ENCODE assay signal across 8 cellular contexts in the genomic region with DNA sequence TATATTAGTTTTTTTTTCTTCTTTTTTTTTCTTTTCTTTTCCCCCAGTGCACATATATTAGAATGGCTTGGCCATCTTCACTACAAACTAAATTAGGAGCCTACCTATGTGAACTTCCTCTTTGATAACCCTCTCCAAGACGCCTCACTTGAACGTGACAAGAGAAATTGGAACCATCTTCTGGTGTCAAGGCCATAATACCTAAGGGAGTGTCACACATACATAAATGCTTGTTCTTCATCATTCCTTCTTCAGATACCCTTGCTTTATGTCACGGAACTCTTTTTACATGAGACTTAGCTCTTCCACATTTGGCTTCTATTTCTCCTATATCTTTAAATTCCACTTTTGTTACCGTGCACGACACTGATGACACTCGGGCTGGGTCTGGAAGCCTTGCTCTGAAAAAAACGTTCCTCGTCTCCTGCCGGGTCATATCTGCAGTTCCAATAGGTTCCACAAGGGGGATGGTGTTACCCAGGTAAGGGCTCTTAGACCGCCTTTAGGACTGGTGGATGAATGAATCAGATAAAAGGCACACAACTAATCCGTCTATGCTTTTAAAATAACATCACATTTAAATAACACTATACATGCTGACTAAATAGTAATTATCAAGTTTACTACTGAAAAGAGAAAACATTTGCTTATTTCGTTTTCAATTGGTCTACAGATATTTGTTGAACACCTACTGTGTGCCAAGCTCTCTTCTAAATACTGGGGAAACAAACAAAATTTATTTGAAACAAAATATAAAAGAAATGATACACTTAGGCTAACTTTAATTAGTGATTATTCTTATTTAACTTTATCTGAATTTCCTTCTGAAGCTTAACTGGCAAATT. TPM values are rescaled to one million over a fixed set of nuclear protein-coding genes. Genes with fewer than 3 reads are reported as not detected.
DNase-seq lines count a peak whose midpoint lies in the region; ATAC-seq and TF ChIP-seq lines count a peak whose summit lies in the region.

No MANE protein-coding gene starts in this region.

- ATAC-seq in heart right ventricle (peak in 2 of 8 donors; percentile 34 to 41), Right ventricle myocardium superior (ENCODE audit: poor library complexity) (no peak), HG02870 (IDR thresholded peaks at IDR 0.05; ENCODE audit: unreplicated experiment) (peak; percentile 54), natural killer cell (peak; percentile 66 to 86 (median 83))
- ATAC-seq in effector memory CD8-positive, alpha-beta T cell (replicated peaks) = peak; percentile 86

- H3K27me3 ChIP-seq in heart right ventricle (peaks cover 0 to 24% (median 0%) of the 10 kb centered on the region in 7 donors), tibial nerve (no peaks in the 10 kb centered on the region)

- DNase-seq in heart right ventricle (peak in 1 of 2 donors; percentile 19), Right ventricle myocardium superior (no peak), NCI-H345 (lab: John Stamatoyannopoulos, UW) (peak; percentile 65), natural killer cell (peak; percentile 21), tibial nerve (ENCODE audit: low spot score in 2 of 2) (peak; percentile 16 to 66)
- peak; percentile 59 to 71 for DNase-seq in activated CD4-positive, alpha-beta T cell treated with anti-CD3 and anti-CD28 coated beads, Interleukin-2, amount 50 U/mL, for 48 hours
- peak; percentile 62 to 69 (median 63) for DNase-seq in effector memory CD8-positive, alpha-beta T cell

- TF ChIP-seq CTCF in heart right ventricle (IDR thresholded peaks at IDR 0.05) = peak; percentile 23 to 70 (median 53)
- TF ChIP-seq CTCF in natural killer cell (IDR thresholded peaks at IDR 0.05) = peak; percentile 54
- peak in 4 of 5 experiments; percentile 18 to 50 (median 32) for TF ChIP-seq CTCF in tibial nerve (IDR thresholded peaks at IDR 0.05)

- no peaks in the 10 kb centered on the region for H3K36me3 ChIP-seq in heart right ventricle
- no peaks in the 10 kb centered on the region for H3K36me3 ChIP-seq in tibial nerve

- H3K4me3 ChIP-seq in heart right ventricle (no peak overlapping the region), tibial nerve (no peak overlapping the region)

- H3K27ac ChIP-seq in heart right ventricle (no peak overlapping the region), tibial nerve (no peak overlapping the region)

- peak overlapping the region in 1 of 2 donors; percentile 80 for H3K27ac Mint-ChIP-seq in effector memory CD8-positive, alpha-beta T cell
- no peak overlapping the region for H3K27ac Mint-ChIP-seq in natural killer cell

- H3K4me1 Mint-ChIP-seq in effector memory CD8-positive, alpha-beta T cell (ENCODE audit: low read depth in 2 of 2) = peaks cover 4 to 8% of the 10 kb centered on the region in 2 donors
- peaks cover 0 to 5% of the 10 kb centered on the region in 2 donors for H3K4me1 Mint-ChIP-seq in natural killer cell

- H3K9me3 ChIP-seq in heart right ventricle (peaks cover 0 to 3% (median 0%) of the 10 kb centered on the region in 11 donors), tibial nerve (no peaks in the 10 kb centered on the region)

- peaks cover 0 to 7% of the 10 kb centered on the region in 2 donors for H3K27me3 Mint-ChIP-seq in effector memory CD8-positive, alpha-beta T cell
- peaks cover 10 to 28% of the 10 kb centered on the region in 2 donors for H3K27me3 Mint-ChIP-seq in natural killer cell (ENCODE audit: low read depth in 2 of 2)

- 6 to 10% methylated on average over 12 of the region's 12 CpGs for WGBS in heart right ventricle, 2 donors
- WGBS in tibial nerve, 2 donors = 6 to 23% methylated on average over 12 of the region's 12 CpGs

- intact Hi-C loops in heart right ventricle (cut with DNase I) (loop anchor here in 3 of 10 donors (2.0 to 10.0 kb wide), 3 partner anchors 65 to 236 kb away; partner anchors contain the start of genes GDPD2 (in 1 of the 3) and P2RY4 (in 1 of the 3)), Right ventricle myocardium superior (cut with DNase I) (loop anchor here (5.0 kb wide), 1 partner anchor 65 kb away; the partner anchor contains the start of gene P2RY4), natural killer cell (cut with micrococcal nuclease) (loop anchor here (2.0 kb wide), 1 partner anchor 238 kb away; no protein-coding TSS in a partner anchor)

- H3K36me3 Mint-ChIP-seq in effector memory CD8-positive, alpha-beta T cell (ENCODE audit: insufficient read depth) = no peaks in the 10 kb centered on the region
- H3K36me3 Mint-ChIP-seq in natural killer cell = no peaks in the 10 kb centered on the region

- no peak overlapping the region for H3K4me3 Mint-ChIP-seq in effector memory CD8-positive, alpha-beta T cell
- H3K4me3 Mint-ChIP-seq in natural killer cell = no peak overlapping the region

- no peak for TF ChIP-seq POLR2A in tibial nerve (IDR thresholded peaks at IDR 0.05)

- TF ChIP-seq EP300 in tibial nerve (IDR thresholded peaks at IDR 0.05) = no peak

- no peaks in the 10 kb centered on the region for H3K9me3 Mint-ChIP-seq in effector memory CD8-positive, alpha-beta T cell
- no peaks in the 10 kb centered on the region for H3K9me3 Mint-ChIP-seq in natural killer cell

- H3K4me1 ChIP-seq in heart right ventricle = no peaks in the 10 kb centered on the region
- H3K4me1 ChIP-seq in tibial nerve = no peaks in the 10 kb centered on the region

RNA-seq across cellular contexts. Expression of gene DGAT2L6, which starts 19.9 kb away (rescaled TPM):
- not detected for total RNA-seq in heart right ventricle
- not detected for polyA plus RNA-seq in heart right ventricle
- total RNA-seq in Right ventricle myocardium superior = not detected
- not detected for total RNA-seq in natural killer cell
- total RNA-seq in tibial nerve = not detected

RNA-seq across cellular contexts. Expression of gene AWAT1, which starts 37.3 kb away (rescaled TPM):
- total RNA-seq in heart right ventricle (not detected), Right ventricle myocardium superior (not detected), natural killer cell (not detected), tibial nerve (not detected)
- polyA plus RNA-seq in heart right ventricle = not detected
